ENCODE assay signal across 1 cellular context in the genomic region with DNA sequence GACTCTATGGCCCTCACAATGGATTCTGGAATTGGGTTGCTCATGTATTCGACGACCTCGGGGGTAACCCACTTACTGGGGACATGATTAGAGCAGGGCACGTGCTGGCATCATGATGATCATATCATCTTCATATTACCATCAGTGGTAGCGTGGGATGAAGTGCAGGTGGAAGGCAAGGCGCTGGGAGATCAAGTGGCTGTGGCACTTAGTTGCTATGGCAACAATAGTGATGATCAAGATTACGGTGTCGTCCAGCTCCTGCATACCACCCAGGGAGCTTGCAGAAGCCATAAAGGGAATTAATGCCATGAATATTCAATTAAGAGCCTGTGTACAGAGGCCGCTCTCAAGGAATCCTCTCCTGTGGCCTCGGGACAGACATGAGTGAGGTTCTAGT.
TF ChIP-seq lines count a peak whose summit lies in the region.

No MANE protein-coding gene starts in this region.

TF ChIP-seq in IMR-90, 13 proteins besides CTCF, POLR2A, EP300 and RAD21 (continued from another document):
- no peak for TF ChIP-seq USF2 (IDR thresholded peaks at IDR 0.05; ENCODE audit: low read depth, low read length)
- no peak for TF ChIP-seq SMC3 (IDR thresholded peaks at IDR 0.05; ENCODE audit: low read depth, low read length)
- TF ChIP-seq CHD1 (IDR thresholded peaks at IDR 0.05; ENCODE audit: low read depth, low read length) = no peak
- TF ChIP-seq MXI1 (IDR thresholded peaks at IDR 0.05; ENCODE audit: borderline replicate concordance, low read depth, low read length) = no peak
TF ChIP-seq in IMR-90: peak in this region for 0.
